14 cellular contexts compared by ENCODE assay signal in genomic region chr18:31633416-31634330, GRCh38. TPM values are rescaled to one million over a fixed set of nuclear protein-coding genes. Genes with fewer than 3 reads are reported as not detected.
DNase-seq lines count a peak whose midpoint lies in the region; ATAC-seq and TF ChIP-seq lines count a peak whose summit lies in the region.
"Had no signal": no experiment of that assay in that cellular context is flagged by ENCODE, and none has a peak within 500 bp of the region (broad histone marks: within the 10 kb centered on the region; RNA-seq: fewer than 3 reads in every experiment).

No MANE protein-coding gene starts in this region.

- H3K4me3 Mint-ChIP-seq in activated B cell treated with CpG ODN at 0.5 μM for 24 hours, result no peak overlapping the region

- TF ChIP-seq CTCF in activated B cell treated with CpG ODN at 0.5 μM for 24 hours (IDR thresholded peaks at IDR 0.05), result no peak

- H3K9me3 Mint-ChIP-seq in activated B cell treated with CpG ODN at 0.5 μM for 24 hours, result peaks cover 4% of the 10 kb centered on the region

- POLR2A ChIA-PET in activated B cell treated with CpG ODN at 0.5 μM for 24 hours (lab: Charles Lee), result interaction anchor here (0.5 kb wide), 1 partner anchor 417 kb away, joined by 5 read pairs; no protein-coding TSS in a partner anchor

- ATAC-seq in GM18505 (IDR thresholded peaks at IDR 0.05; ENCODE audit: unreplicated experiment) (peak; percentile 28), GM21423 (IDR thresholded peaks at IDR 0.05; ENCODE audit: unreplicated experiment) (peak; percentile 30), HG03064 (IDR thresholded peaks at IDR 0.05; ENCODE audit: low read depth, unreplicated experiment) (peak; percentile 15), activated B cell treated with CpG ODN at 0.5 μM for 24 hours (ENCODE audit: low read depth) (peak; percentile 25)
- ATAC-seq: upper lobe of right lung had no signal

- no peak for DNase-seq in activated B cell treated with CpG ODN at 0.5 μM for 24 hours
- DNase-seq in GM03348 (ENCODE audit: low spot score), result no peak
- DNase-seq in NCI-H345 treated with DMSO at 0.1 percent for 48 hours (lab: John Stamatoyannopoulos, UW; ENCODE audit: unreplicated experiment), result no peak
- no peak for DNase-seq in AG08396 (ENCODE audit: low spot score)
- DNase-seq in glomerular visceral epithelial cell (ENCODE audit: extremely low spot score), result no peak
- DNase-seq: activated CD4-positive, alpha-beta T cell treated with anti-CD3 and anti-CD28 coated beads, Interleukin-2, amount 50 U/mL, for 4 hours; BE2C; mesenchymal stem cell; NCI-H526 treated with DMSO at 0.1 percent for 48 hours; upper lobe of right lung had no signal

- H3K4me1 Mint-ChIP-seq in activated B cell treated with CpG ODN at 0.5 μM for 24 hours, result peaks cover 18% of the 10 kb centered on the region

- no peak for TF ChIP-seq POLR2A in GM18505 (IDR thresholded peaks at IDR 0.05; ENCODE audit: borderline replicate concordance, extremely low read depth, insufficient read depth, insufficient read length)

- H3K27ac Mint-ChIP-seq in activated B cell treated with CpG ODN at 0.5 μM for 24 hours, result no peak overlapping the region

- CTCF ChIA-PET in activated B cell treated with CpG ODN at 0.5 μM for 24 hours (lab: Charles Lee), result no interaction called here

- no peaks in the 10 kb centered on the region for H3K36me3 Mint-ChIP-seq in activated B cell treated with CpG ODN at 0.5 μM for 24 hours (ENCODE audit: low read depth)

- intact Hi-C loops in activated B cell treated with CpG ODN at 0.5 μM for 24 hours (cut with micrococcal nuclease), result no loop called here

- no peaks in the 10 kb centered on the region for H3K27me3 Mint-ChIP-seq in activated B cell treated with CpG ODN at 0.5 μM for 24 hours

RNA-seq across cellular contexts. Expression of gene TTR, which starts 42.0 kb away (rescaled TPM):
- not detected in 2 replicates for total RNA-seq in activated B cell treated with CpG ODN at 0.5 μM for 24 hours
- total RNA-seq: M059J, upper lobe of right lung had no signal

RNA-seq across cellular contexts. Expression of gene B4GALT6, which starts 50.7 kb away (rescaled TPM):
- total RNA-seq in activated B cell treated with CpG ODN at 0.5 μM for 24 hours, result 3.1 and 3.8 TPM in 2 replicates
